8 cellular contexts compared by ENCODE assay signal in the genomic region with DNA sequence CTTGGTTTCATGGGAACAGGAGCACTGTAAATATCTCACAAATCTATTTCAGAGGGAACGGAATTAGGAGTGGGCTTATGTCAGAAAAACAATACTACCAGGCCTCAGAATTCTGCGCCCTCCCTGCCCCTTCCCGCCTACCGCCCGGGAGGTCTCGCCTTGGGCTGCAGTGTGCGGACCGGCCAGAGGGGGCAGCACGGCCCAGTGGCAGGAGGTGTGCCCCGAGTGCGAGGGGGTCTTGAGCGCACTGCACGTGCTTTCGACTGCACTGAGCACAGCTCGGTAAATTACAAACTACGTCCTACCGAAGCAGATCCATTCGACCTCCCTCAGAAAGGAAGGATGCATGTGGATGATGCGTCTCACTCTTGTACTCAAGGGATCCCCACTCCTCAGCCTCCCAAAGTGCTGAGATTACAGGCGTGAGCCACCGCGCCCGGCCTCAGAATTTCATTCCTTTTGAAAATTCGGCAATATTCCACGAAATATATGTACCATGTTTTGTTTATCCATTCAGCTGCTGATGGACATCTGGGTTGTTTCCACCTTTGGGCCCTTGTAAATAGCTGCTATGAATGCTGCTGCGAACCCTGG.
A peak's percentile ranks its signal among the peaks of the same experiment; 100 is the strongest.
DNase-seq lines count a peak whose midpoint lies in the region; ATAC-seq and TF ChIP-seq lines count a peak whose summit lies in the region.

No MANE protein-coding gene starts in this region.

- H3K9me3 ChIP-seq in heart right ventricle (peaks cover 0 to 15% (median 6%) of the 10 kb centered on the region in 11 donors), right atrium auricular region (peaks cover 0 to 11% of the 10 kb centered on the region in 2 donors), OCI-LY7 (ENCODE audit: low read length) (no peaks in the 10 kb centered on the region), upper lobe of left lung (no peaks in the 10 kb centered on the region)

- no peaks in the 10 kb centered on the region for H4K20me1 ChIP-seq in OCI-LY7 (ENCODE audit: insufficient read depth, low read length)

- peak; percentile 15 to 55 (median 50) for TF ChIP-seq CTCF in heart right ventricle (IDR thresholded peaks at IDR 0.05)
- TF ChIP-seq CTCF in right atrium auricular region (IDR thresholded peaks at IDR 0.05), result peak in 1 of 2 donors; percentile 39
- TF ChIP-seq CTCF in OCI-LY7 (conservative IDR thresholded peaks at IDR 0.05; ENCODE audit: low read length), result peak; percentile 55
- peak; percentile 64 for TF ChIP-seq CTCF in fibroblast of villous mesenchyme (IDR thresholded peaks at IDR 0.05; ENCODE audit: insufficient read depth, low read depth, low read length)
- TF ChIP-seq CTCF in upper lobe of left lung (IDR thresholded peaks at IDR 0.05), result peak in 5 of 6 experiments; percentile 6 to 41 (median 21)

- H3K36me3 ChIP-seq in heart right ventricle, result no peaks in the 10 kb centered on the region
- H3K36me3 ChIP-seq in right atrium auricular region, result no peaks in the 10 kb centered on the region
- H3K36me3 ChIP-seq in OCI-LY7 (ENCODE audit: insufficient read depth, low read length), result no peaks in the 10 kb centered on the region
- H3K36me3 ChIP-seq in upper lobe of left lung, result no peaks in the 10 kb centered on the region

- TF ChIP-seq POLR2A in upper lobe of left lung (IDR thresholded peaks at IDR 0.05), result no peak

- H3K4me1 ChIP-seq in heart right ventricle (peaks cover 0 to 5% (median 0%) of the 10 kb centered on the region in 9 donors), right atrium auricular region (no peaks in the 10 kb centered on the region), OCI-LY7 (ENCODE audit: insufficient read depth, low read length, poor library complexity, severe bottlenecking) (no peaks in the 10 kb centered on the region), upper lobe of left lung (no peaks in the 10 kb centered on the region)

- H3K4me3 ChIP-seq in heart right ventricle (no peak overlapping the region), right atrium auricular region (no peak overlapping the region), OCI-LY7 (ENCODE audit: low read depth, low read length, poor library complexity, severe bottlenecking) (no peak overlapping the region), fibroblast of villous mesenchyme (ENCODE audit: low read depth, low read length) (no peak overlapping the region), upper lobe of left lung (no peak overlapping the region)

- POLR2A ChIA-PET in OCI-LY7 (lab: Charles Lee), result no interaction called here

- CTCF ChIA-PET in OCI-LY7 (lab: Charles Lee; ENCODE audit: unreplicated experiment), result no interaction called here

- no peaks in the 10 kb centered on the region for H3K79me2 ChIP-seq in OCI-LY7 (ENCODE audit: insufficient read depth, low read depth, low read length)

- no peaks in the 10 kb centered on the region for H3K9me2 ChIP-seq in OCI-LY7 (ENCODE audit: insufficient read depth, low read length)

- WGBS in heart right ventricle, 2 donors, result 68 to 69% methylated on average over 26 of the region's 26 CpGs
- 81 to 83% methylated on average over 26 of the region's 26 CpGs for WGBS in upper lobe of left lung, 2 donors

- no peak for TF ChIP-seq EP300 in upper lobe of left lung (IDR thresholded peaks at IDR 0.05)

- peak in 1 of 8 donors; percentile 35 for ATAC-seq in heart right ventricle
- ATAC-seq in upper lobe of left lung (ENCODE audit: low FRiP score in 2 of 2), result no peak
- no peak for ATAC-seq in GM21367 (IDR thresholded peaks at IDR 0.05; ENCODE audit: unreplicated experiment)
- ATAC-seq in HG03159 (IDR thresholded peaks at IDR 0.05; ENCODE audit: unreplicated experiment), result no peak

- no peaks in the 10 kb centered on the region for H3K27me3 ChIP-seq in heart right ventricle
- H3K27me3 ChIP-seq in right atrium auricular region, result no peaks in the 10 kb centered on the region
- no peaks in the 10 kb centered on the region for H3K27me3 ChIP-seq in upper lobe of left lung

- intact Hi-C loops in heart right ventricle (cut with DNase I) (loop anchor here in 8 of 10 donors (2.0 to 10.0 kb wide), 8 partner anchors 92 to 412 kb away; no protein-coding TSS in a partner anchor), OCI-LY7 (cut with micrococcal nuclease; ENCODE audit: unreplicated experiment) (no loop called here)

- H2AFZ ChIP-seq in OCI-LY7 (ENCODE audit: low read length), result no peak overlapping the region

- DNase-seq in heart right ventricle (no peak), right atrium auricular region (ENCODE audit: low spot score) (no peak), OCI-LY7 (ENCODE audit: low spot score) (no peak), fibroblast of villous mesenchyme (ENCODE audit: low read depth) (no peak), upper lobe of left lung (peak in 1 of 2 donors; percentile 77), NCI-H345 treated with DMSO at 0.1 percent for 48 hours (lab: John Stamatoyannopoulos, UW; ENCODE audit: unreplicated experiment) (no peak)

- H3K27ac ChIP-seq in heart right ventricle (no peak overlapping the region), right atrium auricular region (no peak overlapping the region), OCI-LY7 (ENCODE audit: low read depth, low read length, poor library complexity, severe bottlenecking) (no peak overlapping the region), upper lobe of left lung (no peak overlapping the region)

- no peak overlapping the region for H3K4me2 ChIP-seq in OCI-LY7 (ENCODE audit: low read length)

- no TSS peak for BruUV-seq in OCI-LY7 (replicated peaks; lab: Mats Ljungman, UMichigan)
